31 cellular contexts compared by ENCODE assay signal in genomic region chr1:6212193-6212959, GRCh38. TPM values are rescaled to one million over a fixed set of nuclear protein-coding genes. Genes with fewer than 3 reads are reported as not detected.
DNase-seq lines count a peak whose midpoint lies in the region; ATAC-seq, FAIRE-seq and TF ChIP-seq lines count a peak whose summit lies in the region.
"Had no signal": no experiment of that assay in that cellular context is flagged by ENCODE, and none has a peak within 500 bp of the region (broad histone marks: within the 10 kb centered on the region; RNA-seq: fewer than 3 reads in every experiment).

No MANE protein-coding gene starts in this region.

- BruUV-seq in Caco-2 (replicated peaks; lab: Mats Ljungman, UMichigan) (no TSS peak), GM12878 (replicated peaks; lab: Mats Ljungman, UMichigan) (TSS peak; percentile 45)

- 0 out of 2 replicates have a peak overlapping the region, but pooled peaks have one; percentile 13 for H3K4me2 ChIP-seq in GM12878 (ENCODE audit: control insufficient read depth, insufficient read depth)
- H3K4me2 ChIP-seq: KMS-11 had no signal

- H3K27ac Mint-ChIP-seq in Caco-2 (ENCODE audit: unreplicated experiment) (peak overlapping the region; percentile 39), type B pancreatic cell (no peak overlapping the region)
- H3K27ac Mint-ChIP-seq: activated T-cell treated with anti-CD3 and anti-CD28 coated beads, Interleukin-2, amount 50 U/mL, for 24 hours had no signal

- H3K9me3 ChIP-seq in Caco-2, result no peaks in the 10 kb centered on the region
- no peaks in the 10 kb centered on the region for H3K9me3 ChIP-seq in GM12878 (replicated peaks; ENCODE audit: control insufficient read depth, insufficient read depth, low read length)
- H3K9me3 ChIP-seq: neutrophil, prostate gland, stomach, tibial artery had no signal

- peaks cover 3% of the 10 kb centered on the region for H3K79me2 ChIP-seq in GM12878 (ENCODE audit: control insufficient read depth, insufficient read depth, low read length)

- no peak overlapping the region for H3K9ac ChIP-seq in GM12878 (ENCODE audit: control insufficient read depth, insufficient read depth, low read length)
- H3K9ac ChIP-seq: KMS-11 had no signal

- intact Hi-C loops in Caco-2 (cut with micrococcal nuclease; ENCODE audit: unreplicated experiment) (no loop called here), GM12878 (cut with micrococcal nuclease; ENCODE audit: unreplicated experiment) (no loop called here)

- H3K36me3 ChIP-seq in Caco-2 (ENCODE audit: control insufficient read depth, insufficient read depth, low read length) (no peaks in the 10 kb centered on the region), GM12878 (ENCODE audit: control insufficient read depth in 2 of 2, insufficient read depth in 2 of 2, low read length in 1 of 2) (peaks cover 6 to 7% of the 10 kb centered on the region in 2 experiments; a peak in 3 of 4 replicates)
- H3K36me3 ChIP-seq: neutrophil, prostate gland had no signal

- no peak for TF ChIP-seq RAD21 in GM12878 (IDR thresholded peaks at IDR 0.05; ENCODE audit: insufficient read depth, low read depth, low read length)

- H3K4me1 Mint-ChIP-seq in Caco-2 (ENCODE audit: low read depth, unreplicated experiment) (no peaks in the 10 kb centered on the region), type B pancreatic cell (ENCODE audit: unreplicated experiment) (no peaks in the 10 kb centered on the region)

- H3K36me3 Mint-ChIP-seq in Caco-2 (ENCODE audit: insufficient read depth, unreplicated experiment), result peaks cover 6% of the 10 kb centered on the region
- peaks cover 18% of the 10 kb centered on the region for H3K36me3 Mint-ChIP-seq in type B pancreatic cell

- SMC1A ChIA-PET in GM12878 (lab: Charles Lee; ENCODE audit: uncharacterized antibody, unreplicated experiment), result interaction anchor here (0.7 to 1.1 kb wide), 2 partner anchors 17 to 227 kb away, joined by 3 to 4 read pairs; no protein-coding TSS in a partner anchor

- RAD21 ChIA-PET in GM12878 (lab: Charles Lee; ENCODE audit: unreplicated experiment), result interaction anchor here (0.8 kb wide), 1 partner anchor 12 kb away, joined by 3 read pairs; no protein-coding TSS in a partner anchor

- H3K4me1 ChIP-seq in Caco-2, result no peaks in the 10 kb centered on the region
- peaks cover 24% of the 10 kb centered on the region for H3K4me1 ChIP-seq in GM12878 (ENCODE audit: control insufficient read depth, insufficient read depth, low read length)
- H3K4me1 ChIP-seq: prostate gland had no signal

- H3K27ac ChIP-seq in GM12878 (ENCODE audit: control insufficient read depth, insufficient read depth), result no peak overlapping the region; the same call in 1 of the 2 replicates
- H3K27ac ChIP-seq: brain microvascular endothelial cell, C4-2B, KMS-11, neutrophil, prostate gland, stomach, tibial artery had no signal

- TF ChIP-seq CTCF in Caco-2 (IDR thresholded peaks at IDR 0.05; ENCODE audit: insufficient read depth in 1 of 2, low read depth in 1 of 2, low read length in 1 of 2, severe bottlenecking in 1 of 2, unreplicated experiment in 1 of 2), result no peak
- no peak for TF ChIP-seq CTCF in NB4 (IDR thresholded peaks at IDR 0.05; ENCODE audit: low read depth, low read length)
- TF ChIP-seq CTCF in GM12878 (IDR thresholded peaks at IDR 0.05 in 2 of 3, conservative IDR thresholded peaks at IDR 0.05 in 1 of 3; ENCODE audit: control insufficient read depth in 2 of 3, extremely low read depth in 1 of 3, insufficient read depth in 1 of 3, low read depth in 3 of 3, low read length in 3 of 3), result no peak
- no peak for TF ChIP-seq CTCF in type B pancreatic cell (conservative IDR thresholded peaks at IDR 0.05)

- no peaks in the 10 kb centered on the region; the same call in 1 of the 2 replicates for H4K20me1 ChIP-seq in GM12878 (ENCODE audit: control insufficient read depth, insufficient read depth)

- CTCF ChIA-PET in Caco-2 (lab: Charles Lee), result no interaction called here
- CTCF ChIA-PET in GM12878 (lab: Yijun Ruan, JAX), result interaction anchor here (0.6 to 0.9 kb wide), 2 partner anchors 26 to 457 kb away, joined by 3 to 4 read pairs; no protein-coding TSS in a partner anchor

- ATAC-seq in GM19351 (IDR thresholded peaks at IDR 0.05; ENCODE audit: unreplicated experiment), result peak; percentile 58
- ATAC-seq in GM12878, result peak; percentile 22
- no peak for ATAC-seq in HG02981 (IDR thresholded peaks at IDR 0.05; ENCODE audit: unreplicated experiment)
- no peak for ATAC-seq in GM18502 (IDR thresholded peaks at IDR 0.05; ENCODE audit: poor library complexity, unreplicated experiment)
- ATAC-seq: left cardiac atrium had no signal

- POLR2A ChIA-PET in Caco-2 (lab: Charles Lee), result no interaction called here
- POLR2A ChIA-PET in GM12878 (lab: Charles Lee), result no interaction called here

- no peak overlapping the region for H2AFZ ChIP-seq in GM12878 (ENCODE audit: control insufficient read depth, low read depth, low read length)

- in situ Hi-C loops in GM12878 (cut with MboI), result no loop called here

- H3K4me3 ChIP-seq in Caco-2 (ENCODE audit: low read depth, low read length) (no peak overlapping the region), NB4 (ENCODE audit: low read depth, low read length) (no peak overlapping the region), GM12878 (no peak overlapping the region)
- H3K4me3 ChIP-seq: prostate gland, stomach, tibial artery had no signal

- peak; percentile 64 for FAIRE-seq in GM12878 (lab: Jason Lieb, UNC)

- 47% methylated on average over 20 of the region's 20 CpGs for WGBS in GM12878 (ENCODE audit: insufficient coverage, insufficient replicate concordance, low lambda C conversion rate, missing lambda C conversion rate)

- DNase-seq in Caco-2, result no peak
- DNase-seq in NB4 (ENCODE audit: low read depth), result peak; percentile 63
- no peak for DNase-seq in GM12878 (ENCODE audit: low read depth, low spot score)
- no peak for DNase-seq in type B pancreatic cell (ENCODE audit: extremely low spot score, unreplicated experiment)
- no peak for DNase-seq in D341Med (ENCODE audit: low spot score)
- DNase-seq: ACHN; activated CD4-positive, alpha-beta T cell treated with anti-CD3 and anti-CD28 coated beads for 48 hours; activated naive CD4-positive, alpha-beta T cell; activated T-cell treated with anti-CD3 and anti-CD28 coated beads, Interleukin-2, amount 50 U/mL, for 24 hours; brain microvascular endothelial cell; effector CD8-positive, alpha-beta T cell; erythroblast; head of caudate nucleus; left cardiac atrium; NCI-H1105; NCI-H2029; NCI-H226; OCI-M1; SHP77; stomach; T-helper 1 cell; tibial artery had no signal

- H3K4me3 Mint-ChIP-seq in Caco-2 (ENCODE audit: unreplicated experiment) (no peak overlapping the region), type B pancreatic cell (no peak overlapping the region)
- H3K4me3 Mint-ChIP-seq: activated T-cell treated with anti-CD3 and anti-CD28 coated beads, Interleukin-2, amount 50 U/mL, for 24 hours had no signal

- H3K27me3 ChIP-seq in Caco-2 (replicated peaks; ENCODE audit: control insufficient read depth, insufficient read depth, low read length) (no peaks in the 10 kb centered on the region), GM12878 (replicated peaks in 1 of 2; ENCODE audit: control insufficient read depth in 2 of 2, insufficient read depth in 2 of 2, low read length in 1 of 2) (no peaks in the 10 kb centered on the region)
- H3K27me3 ChIP-seq: brain microvascular endothelial cell, tibial artery had no signal

- TF ChIP-seq POLR2A in NB4 (IDR thresholded peaks at IDR 0.05; ENCODE audit: extremely low read depth, insufficient read length) (no peak), GM12878 (IDR thresholded peaks at IDR 0.05; ENCODE audit: low read depth, low read length) (no peak)

- TF ChIP-seq EP300 in GM12878 (IDR thresholded peaks at IDR 0.05; ENCODE audit: borderline replicate concordance in 1 of 2, control insufficient read depth in 1 of 2, low read depth in 2 of 2, low read length in 2 of 2), result no peak

- H3K27me3 Mint-ChIP-seq in Caco-2 (ENCODE audit: insufficient read depth, unreplicated experiment) (no peaks in the 10 kb centered on the region), type B pancreatic cell (no peaks in the 10 kb centered on the region)

- H3K9me3 Mint-ChIP-seq in Caco-2 (ENCODE audit: unreplicated experiment) (no peaks in the 10 kb centered on the region), type B pancreatic cell (no peaks in the 10 kb centered on the region)
- H3K9me3 Mint-ChIP-seq: activated T-cell treated with anti-CD3 and anti-CD28 coated beads, Interleukin-2, amount 50 U/mL, for 24 hours had no signal

RNA-seq across cellular contexts. Expression of gene RNF207, which starts 6.5 kb away (rescaled TPM):
- total RNA-seq in Caco-2 (2022), result 26.1 and 27.4 TPM in 2 replicates
- total RNA-seq in GM12878 (2013; cell fraction: nucleolus; rRNA removed), result 499 and 514 TPM in 2 replicates
- 15.2 and 18.0 TPM in 2 replicates for total RNA-seq in GM12878 (2014; rRNA removed)
- 7.8 and 8.9 TPM in 2 replicates for total RNA-seq in GM12878 (2014; rRNA removed; fragmentation: Illumina TruSeq; extraction: Trizol)
- 23.2 and 27.0 TPM in 2 replicates for total RNA-seq in GM12878 (2021)
- polyA plus RNA-seq in GM12878 (2011; ENCODE audit: low read depth), result 5.4 TPM
- polyA plus RNA-seq in GM12878 (2011; rRNA removed), result 17.2 and 36.4 TPM in 2 replicates
- polyA plus RNA-seq in GM12878 (2011; cell fraction: cytosol; rRNA removed), result 30.4 and 130 TPM in 2 replicates
- 329 and 490 TPM in 2 replicates for polyA plus RNA-seq in GM12878 (2011; cell fraction: nucleus; rRNA removed)
- 11.5 and 15.2 TPM in 2 replicates for polyA plus RNA-seq in GM12878 (2012)
- polyA plus RNA-seq in GM12878 (2014; fragmentation: Illumina TruSeq; extraction: Trizol), result 9.4 and 13.3 TPM in 2 replicates
- 1 to 10 TPM; 1.7 to 3.6 TPM for polyA plus RNA-seq in GM12878 (2014; fragmentation: Nextera tagmentation; extraction: Ambion mirVana)
- polyA plus RNA-seq in GM12878 (2014; rRNA removed), result 33.4 and 43.5 TPM in 2 replicates
- polyA plus RNA-seq in GM12878 (2016; fragmentation: Nextera tagmentation; extraction: Ambion mirVana), result 10 to 100 TPM in 1 of 2 experiments, 1 to 10 TPM in 1; 8.6 to 12.8 TPM
- 28.8 and 34.0 TPM in 2 replicates for polyA minus RNA-seq in GM12878 (2011; rRNA and poly(A)+ RNA removed)
- 8.2 and 12.4 TPM in 2 replicates for polyA minus RNA-seq in GM12878 (2011; cell fraction: cytosol; rRNA and poly(A)+ RNA removed)
- polyA minus RNA-seq in GM12878 (2011; cell fraction: nucleus; rRNA and poly(A)+ RNA removed), result 78.3 and 123 TPM in 2 replicates
- 34.5 and 37.0 TPM in 2 replicates for total RNA-seq in type B pancreatic cell (ENCODE audit: low replicate concordance)

RNA-seq across cellular contexts. Expression of gene RPL22, which starts 13.0 kb away (rescaled TPM):
- total RNA-seq in Caco-2 (2022), result 406 and 418 TPM in 2 replicates
- total RNA-seq in GM12878 (2013; cell fraction: nucleolus; rRNA removed), result 78.4 and 86.2 TPM in 2 replicates
- total RNA-seq in GM12878 (2014; rRNA removed), result 191 and 240 TPM in 2 replicates
- total RNA-seq in GM12878 (2014; rRNA removed; fragmentation: Illumina TruSeq; extraction: Trizol), result 435 and 466 TPM in 2 replicates
- 437 and 439 TPM in 2 replicates for total RNA-seq in GM12878 (2021)
- 586 TPM for polyA plus RNA-seq in GM12878 (2011; ENCODE audit: low read depth)
- 424 and 754 TPM in 2 replicates for polyA plus RNA-seq in GM12878 (2011; rRNA removed)
- 89.5 and 93.5 TPM in 2 replicates for polyA plus RNA-seq in GM12878 (2011; cell fraction: cytosol; rRNA removed)
- 64.1 and 66.3 TPM in 2 replicates for polyA plus RNA-seq in GM12878 (2011; cell fraction: nucleus; rRNA removed)
- polyA plus RNA-seq in GM12878 (2012), result 1,465 and 2,074 TPM in 2 replicates
- polyA plus RNA-seq in GM12878 (2014; fragmentation: Illumina TruSeq; extraction: Trizol), result 479 and 560 TPM in 2 replicates
- 100 to 1,000 TPM; 437 to 560 TPM for polyA plus RNA-seq in GM12878 (2014; fragmentation: Nextera tagmentation; extraction: Ambion mirVana)
- 295 and 340 TPM in 2 replicates for polyA plus RNA-seq in GM12878 (2014; rRNA removed)
- 100 to 1,000 TPM; 302 to 303 TPM for polyA plus RNA-seq in GM12878 (2016; fragmentation: Nextera tagmentation; extraction: Ambion mirVana)
- 51.5 and 55.5 TPM in 2 replicates for polyA minus RNA-seq in GM12878 (2011; rRNA and poly(A)+ RNA removed)
- polyA minus RNA-seq in GM12878 (2011; cell fraction: cytosol; rRNA and poly(A)+ RNA removed), result 40.6 and 55.2 TPM in 2 replicates
- 19.2 and 29.6 TPM in 2 replicates for polyA minus RNA-seq in GM12878 (2011; cell fraction: nucleus; rRNA and poly(A)+ RNA removed)
- total RNA-seq in type B pancreatic cell (ENCODE audit: low replicate concordance), result 499 and 541 TPM in 2 replicates

RNA-seq across cellular contexts. Expression of gene ICMT, which starts 23.4 kb away (rescaled TPM):
- total RNA-seq in Caco-2 (2022) (73.6 and 77.6 TPM in 2 replicates), GM12878 (2014; rRNA removed) (50.8 and 52.2 TPM in 2 replicates), GM12878 (2014; rRNA removed; fragmentation: Illumina TruSeq; extraction: Trizol) (33.9 and 37.4 TPM in 2 replicates), GM12878 (2021) (48.3 and 50.4 TPM in 2 replicates), type B pancreatic cell (ENCODE audit: low replicate concordance) (56.6 and 63.5 TPM in 2 replicates)
- 11.9 and 13.4 TPM in 2 replicates for total RNA-seq in GM12878 (2013; cell fraction: nucleolus; rRNA removed)
- polyA plus RNA-seq in GM12878 (2011; ENCODE audit: low read depth), result 23.4 TPM
- polyA plus RNA-seq in GM12878 (2011; rRNA removed) (31.1 and 31.7 TPM in 2 replicates), GM12878 (2014; fragmentation: Illumina TruSeq; extraction: Trizol) (31.2 and 39.4 TPM in 2 replicates), GM12878 (2014; fragmentation: Nextera tagmentation; extraction: Ambion mirVana) (1 to 10 TPM; 3.8 to 5.5 TPM), GM12878 (2014; rRNA removed) (43.2 and 45.4 TPM in 2 replicates), GM12878 (2016; fragmentation: Nextera tagmentation; extraction: Ambion mirVana) (10 to 100 TPM; 50.3 to 55.7 TPM)
- 28.3 and 31.8 TPM in 2 replicates for polyA plus RNA-seq in GM12878 (2011; cell fraction: cytosol; rRNA removed)
- polyA plus RNA-seq in GM12878 (2011; cell fraction: nucleus; rRNA removed), result 12.1 and 15.0 TPM in 2 replicates
- 16.8 and 18.8 TPM in 2 replicates for polyA plus RNA-seq in GM12878 (2012)
- polyA minus RNA-seq in GM12878 (2011; rRNA and poly(A)+ RNA removed), result 30.7 and 36.5 TPM in 2 replicates
- polyA minus RNA-seq in GM12878 (2011; cell fraction: cytosol; rRNA and poly(A)+ RNA removed), result 13.4 and 17.8 TPM in 2 replicates
- polyA minus RNA-seq in GM12878 (2011; cell fraction: nucleus; rRNA and poly(A)+ RNA removed), result 5.3 and 12.0 TPM in 2 replicates

RNA-seq across cellular contexts. Expression of gene HES3, which starts 31.6 kb away (rescaled TPM):
- not detected in 2 replicates for total RNA-seq in Caco-2 (2022)
- not detected in 2 replicates for total RNA-seq in GM12878 (2013; cell fraction: nucleolus; rRNA removed)
- not detected in 2 replicates for total RNA-seq in GM12878 (2014; rRNA removed)
- total RNA-seq in GM12878 (2014; rRNA removed; fragmentation: Illumina TruSeq; extraction: Trizol), result not detected in 2 replicates
- not detected in 2 replicates for total RNA-seq in GM12878 (2021)
- polyA plus RNA-seq in GM12878 (2011; ENCODE audit: low read depth), result not detected
- polyA plus RNA-seq in GM12878 (2011; rRNA removed), result not detected in 2 replicates
- not detected in 2 replicates for polyA plus RNA-seq in GM12878 (2011; cell fraction: cytosol; rRNA removed)
- polyA plus RNA-seq in GM12878 (2011; cell fraction: nucleus; rRNA removed), result not detected in 2 replicates
- not detected in 2 replicates for polyA plus RNA-seq in GM12878 (2012)
- not detected in 2 replicates for polyA plus RNA-seq in GM12878 (2014; fragmentation: Illumina TruSeq; extraction: Trizol)
- not detected for polyA plus RNA-seq in GM12878 (2014; fragmentation: Nextera tagmentation; extraction: Ambion mirVana)
- polyA plus RNA-seq in GM12878 (2014; rRNA removed), result not detected in 2 replicates
- polyA plus RNA-seq in GM12878 (2016; fragmentation: Nextera tagmentation; extraction: Ambion mirVana), result not detected
- not detected in 2 replicates for polyA minus RNA-seq in GM12878 (2011; rRNA and poly(A)+ RNA removed)
- not detected in 2 replicates for polyA minus RNA-seq in GM12878 (2011; cell fraction: cytosol; rRNA and poly(A)+ RNA removed)
- not detected in 2 replicates for polyA minus RNA-seq in GM12878 (2011; cell fraction: nucleus; rRNA and poly(A)+ RNA removed)
- not detected in 2 replicates for total RNA-seq in type B pancreatic cell (ENCODE audit: low replicate concordance)
- total RNA-seq: activated CD8-positive, alpha-beta memory T cell treated with anti-CD3 and anti-CD28 coated beads for 36 hours; fibroblast of villous mesenchyme; left cardiac atrium; prostate gland; stomach had no signal
- polyA plus RNA-seq: stomach had no signal

RNA-seq across cellular contexts. Expression of gene CHD5, which starts 32.3 kb away (rescaled TPM):
- total RNA-seq in Caco-2 (2022) (0.39 and 0.44 TPM in 2 replicates), GM12878 (2014; rRNA removed) (0.05 and 0.06 TPM in 2 replicates), GM12878 (2014; rRNA removed; fragmentation: Illumina TruSeq; extraction: Trizol) (0.13 and 0.14 TPM in 2 replicates), GM12878 (2021) (0.19 and 0.49 TPM in 2 replicates), type B pancreatic cell (ENCODE audit: low replicate concordance) (0.70 and 3.0 TPM in 2 replicates)
- 1.2 and 2.4 TPM in 2 replicates for total RNA-seq in GM12878 (2013; cell fraction: nucleolus; rRNA removed)
- polyA plus RNA-seq in GM12878 (2011; ENCODE audit: low read depth), result 0.05 TPM
- polyA plus RNA-seq in GM12878 (2011; rRNA removed) (0.07 and 0.23 TPM in 2 replicates), GM12878 (2014; fragmentation: Illumina TruSeq; extraction: Trizol) (0.05 and 0.09 TPM in 2 replicates), GM12878 (2014; fragmentation: Nextera tagmentation; extraction: Ambion mirVana) (not detected), GM12878 (2014; rRNA removed) (0.22 and 0.49 TPM in 2 replicates), GM12878 (2016; fragmentation: Nextera tagmentation; extraction: Ambion mirVana) (under 1 TPM in 1 of 2 experiments, not detected in 1; 0.03 TPM)
- polyA plus RNA-seq in GM12878 (2011; cell fraction: cytosol; rRNA removed), result 0.12 and 0.17 TPM in 2 replicates
- polyA plus RNA-seq in GM12878 (2011; cell fraction: nucleus; rRNA removed), result 1.0 and 1.3 TPM in 2 replicates
- polyA plus RNA-seq in GM12878 (2012), result 0.15 and 0.34 TPM in 2 replicates
- polyA minus RNA-seq in GM12878 (2011; rRNA and poly(A)+ RNA removed), result 0.22 and 0.26 TPM in 2 replicates
- polyA minus RNA-seq in GM12878 (2011; cell fraction: cytosol; rRNA and poly(A)+ RNA removed), result not detected in 2 replicates
- 0.24 and 0.48 TPM in 2 replicates for polyA minus RNA-seq in GM12878 (2011; cell fraction: nucleus; rRNA and poly(A)+ RNA removed)

Comparison
In these comparisons a context has a peak if more than half of its experiments do, and no peak if none do; other contexts are left out.
1. ATAC-seq: peak in GM19351 (single experiment) and GM12878 (single experiment); none in HG02981 (single experiment) and GM18502 (single experiment).